ENCODE assay signal across 8 cellular contexts in genomic region chr15:84981054-84981710, GRCh38. TPM values are rescaled to one million over a fixed set of nuclear protein-coding genes. Genes with fewer than 3 reads are reported as not detected.
DNase-seq lines count a peak whose midpoint lies in the region; ATAC-seq and TF ChIP-seq lines count a peak whose summit lies in the region.

No MANE protein-coding gene starts in this region.

- CTCF ChIA-PET in Panc1 (lab: Charles Lee): no interaction called here

- in situ Hi-C loops in KBM-7 (cut with MboI; ENCODE audit: low pct_unique_long_range_greater_than_20kb, low sequenced_read_pairs) (no loop called here), Panc1 (cut with HindIII; ENCODE audit: low pct_unique_long_range_greater_than_20kb, low sequenced_read_pairs) (no loop called here)

- ATAC-seq in GM21723 (IDR thresholded peaks at IDR 0.05; ENCODE audit: unreplicated experiment): peak; percentile 57
- ATAC-seq in Panc1: peak; percentile 88
- peak; percentile 90 to 93 for ATAC-seq in natural killer cell treated with Interleukin-12 subunit alpha and Interleukin-12 subunit beta and Interleukin-15 and Interleukin-18, amount 100 ng/mL, for 72 hours

- H3K27ac ChIP-seq in Panc1 (ENCODE audit: low read length): peak overlapping the region; percentile 84

- H3K36me3 Mint-ChIP-seq in natural killer cell treated with Interleukin-12 subunit alpha and Interleukin-12 subunit beta and Interleukin-15 and Interleukin-18, amount 100 ng/mL, for 72 hours: no peaks in the 10 kb centered on the region

- POLR2A ChIA-PET in Panc1 (lab: Charles Lee): interaction anchor here (0.6 kb wide), 1 partner anchor 48 kb away, joined by 3 read pairs; no protein-coding TSS in a partner anchor

- BruUV-seq in Panc1 (replicated peaks; lab: Mats Ljungman, UMichigan): no TSS peak

- peak; percentile 54 for DNase-seq in DMS79 treated with DMSO at 0.1 percent for 48 hours (lab: John Stamatoyannopoulos, UW)
- peak; percentile 100 for DNase-seq in KBM-7
- DNase-seq in Panc1 (ENCODE audit: low read depth, low spot score): peak; percentile 78
- peak; percentile 88 to 95 for DNase-seq in activated T-helper 1 cell treated with anti-CD3 and anti-CD28 coated beads, Interleukin-2, amount 50 U/mL, for 16 hours (ENCODE audit: low read depth in 1 of 2, low spot score in 1 of 2)
- peak; percentile 93 for DNase-seq in fibroblast of peridontal ligament (ENCODE audit: extremely low read depth)
- peak; percentile 97 for DNase-seq in natural killer cell treated with Interleukin-12 subunit alpha and Interleukin-12 subunit beta and Interleukin-15 and Interleukin-18, amount 100 ng/mL, for 72 hours (ENCODE audit: low spot score)
- peak; percentile 92 for DNase-seq in stimulated activated naive CD4-positive, alpha-beta T cell treated with Interleukin-2 at 50 U/mL for 16 hours (lab: John Stamatoyannopoulos, UW)

- TF ChIP-seq CTCF in Panc1 (IDR thresholded peaks at IDR 0.05): no peak

- peaks cover 31% of the 10 kb centered on the region in 2 donors for H3K4me1 Mint-ChIP-seq in natural killer cell treated with Interleukin-12 subunit alpha and Interleukin-12 subunit beta and Interleukin-15 and Interleukin-18, amount 100 ng/mL, for 72 hours (ENCODE audit: low read depth in 2 of 2)

- H3K27me3 ChIP-seq in Panc1 (ENCODE audit: control insufficient read depth, insufficient read depth, low read length): no peaks in the 10 kb centered on the region

- peak overlapping the region; percentile 81 to 83 for H3K27ac Mint-ChIP-seq in natural killer cell treated with Interleukin-12 subunit alpha and Interleukin-12 subunit beta and Interleukin-15 and Interleukin-18, amount 100 ng/mL, for 72 hours

- intact Hi-C loops in Panc1 (cut with micrococcal nuclease; ENCODE audit: unreplicated experiment): no loop called here

- peaks cover 0 to 3% of the 10 kb centered on the region in 2 donors for H3K27me3 Mint-ChIP-seq in natural killer cell treated with Interleukin-12 subunit alpha and Interleukin-12 subunit beta and Interleukin-15 and Interleukin-18, amount 100 ng/mL, for 72 hours

- H3K4me3 ChIP-seq in Panc1 (ENCODE audit: low read depth in 2 of 2, low read length in 2 of 2): peak overlapping the region; percentile 77 to 78

- no peaks in the 10 kb centered on the region for H3K9me3 ChIP-seq in Panc1 (ENCODE audit: control insufficient read depth, insufficient read depth, low read depth, low read length)

- no peaks in the 10 kb centered on the region; the same call in 1 of the 2 replicates for H3K36me3 ChIP-seq in Panc1 (ENCODE audit: control insufficient read depth, insufficient read depth, low read length)

- H3K4me3 Mint-ChIP-seq in natural killer cell treated with Interleukin-12 subunit alpha and Interleukin-12 subunit beta and Interleukin-15 and Interleukin-18, amount 100 ng/mL, for 72 hours: peak overlapping the region; percentile 90

- no peaks in the 10 kb centered on the region for H3K9me3 Mint-ChIP-seq in natural killer cell treated with Interleukin-12 subunit alpha and Interleukin-12 subunit beta and Interleukin-15 and Interleukin-18, amount 100 ng/mL, for 72 hours

- H3K4me1 ChIP-seq in Panc1 (ENCODE audit: control insufficient read depth, insufficient read depth, low read length): peaks cover 30% of the 10 kb centered on the region

RNA-seq across cellular contexts. Expression of gene PDE8A, which starts 0.5 kb away (rescaled TPM):
- 40.0 TPM for total RNA-seq in Panc1 (2021; ENCODE audit: unreplicated experiment)
- polyA plus RNA-seq in Panc1 (2012; ENCODE audit: insufficient read length): 21.0 TPM
- total RNA-seq in natural killer cell treated with Interleukin-12 subunit alpha and Interleukin-12 subunit beta and Interleukin-15 and Interleukin-18, amount 100 ng/mL, for 72 hours: 10 to 100 TPM; 27.0 to 32.0 TPM

Comparison
In these comparisons a context has a peak if more than half of its experiments do, and no peak if none do; other contexts are left out.
1. Peak in every context shown above with its lines: DNase-seq, ATAC-seq, H3K4me3 ChIP-seq and H3K27ac ChIP-seq.